24 cellular contexts compared by ENCODE assay signal in genomic region chr10:67843284-67843683, GRCh38. TPM values are rescaled to one million over a fixed set of nuclear protein-coding genes. Genes with fewer than 3 reads are reported as not detected.
"Had no signal": no experiment of that assay in that cellular context is flagged by ENCODE, and none has a peak within 500 bp of the region (broad histone marks: within the 10 kb centered on the region; RNA-seq: fewer than 3 reads in every experiment).

No MANE protein-coding gene starts in this region.

- H3K79me2 ChIP-seq: parathyroid adenoma had no signal

- ATAC-seq: naive thymus-derived CD8-positive, alpha-beta T cell; psoas muscle; right cardiac atrium; right lobe of liver; stimulated activated effector memory CD8-positive, alpha-beta T cell treated with anti-CD3 and anti-CD28 coated beads, Interleukin-12 subunit alpha, Interleukin-12 subunit beta, amount 100 ng/mL, for 72 hours; stimulated activated naive B cell treated with anti-CD40 and anti-IgM and Interleukin-4, amounts not matched to agents 10 μg/mL and 1 μg/mL and 100 μg/mL, for 72 hours; upper lobe of right lung had no signal

- H2AFZ ChIP-seq: parathyroid adenoma had no signal

- DNase-seq: naive thymus-derived CD8-positive, alpha-beta T cell; nephron progenitor cell; nucleus accumbens; posterior cingulate gyrus; psoas muscle; right cardiac atrium; right lobe of liver; sigmoid colon; stimulated activated CD4-positive, alpha-beta T cell treated with anti-CD3 and anti-CD28 coated beads, Interleukin-15, amount 100 ng/mL, for 24 hours; stimulated activated CD4-positive, alpha-beta T cell treated with anti-CD3 and anti-CD28 coated beads, Interleukin-2, amount 100 ng/mL, for 24 hours; stimulated activated CD4-positive, alpha-beta T cell treated with anti-CD3 and anti-CD28 coated beads, Interleukin-2, amount 100 ng/mL, for 48 hours; stimulated activated CD4-positive, alpha-beta T cell treated with anti-CD3 and anti-CD28 coated beads, Interleukin-4, amount 100 ng/mL, for 24 hours; stimulated activated naive B cell treated with anti-CD40 and anti-IgM and Interleukin-4, amounts not matched to agents 10 μg/mL and 1 μg/mL and 100 μg/mL, for 72 hours; stimulated activated naive CD4-positive, alpha-beta T cell treated with Interleukin-2 at 50 U/mL for 16 hours; substantia nigra; testis; tibial artery; transverse colon; upper lobe of right lung; uterus had no signal

- H3K4me3 ChIP-seq: psoas muscle, right lobe of liver, sigmoid colon, suprapubic skin, testis, tibial artery, transverse colon, upper lobe of right lung, uterus had no signal

- H3K27me3 ChIP-seq: neutrophil, right lobe of liver, sigmoid colon, suprapubic skin, testis, tibial artery, transverse colon, upper lobe of right lung, uterus had no signal

- H3K9me3 ChIP-seq: neutrophil, psoas muscle, right lobe of liver, sigmoid colon, suprapubic skin, testis, tibial artery, transverse colon, upper lobe of right lung, uterus had no signal

- H3K27ac ChIP-seq: neutrophil, parathyroid adenoma, psoas muscle, right lobe of liver, sigmoid colon, suprapubic skin, testis, tibial artery, transverse colon, upper lobe of right lung, uterus had no signal

- H3K4me1 ChIP-seq: parathyroid adenoma, psoas muscle, right lobe of liver, suprapubic skin, testis, tibial artery, upper lobe of right lung, uterus had no signal

- H3K36me3 ChIP-seq: neutrophil, right lobe of liver, sigmoid colon, suprapubic skin, tibial artery, transverse colon, upper lobe of right lung, uterus had no signal

RNA-seq across cellular contexts. Expression of gene DNAJC12, which starts 5.3 kb away (rescaled TPM):
- total RNA-seq: naive thymus-derived CD8-positive, alpha-beta T cell had no signal
